9 cellular contexts compared by ENCODE assay signal in the genomic region with DNA sequence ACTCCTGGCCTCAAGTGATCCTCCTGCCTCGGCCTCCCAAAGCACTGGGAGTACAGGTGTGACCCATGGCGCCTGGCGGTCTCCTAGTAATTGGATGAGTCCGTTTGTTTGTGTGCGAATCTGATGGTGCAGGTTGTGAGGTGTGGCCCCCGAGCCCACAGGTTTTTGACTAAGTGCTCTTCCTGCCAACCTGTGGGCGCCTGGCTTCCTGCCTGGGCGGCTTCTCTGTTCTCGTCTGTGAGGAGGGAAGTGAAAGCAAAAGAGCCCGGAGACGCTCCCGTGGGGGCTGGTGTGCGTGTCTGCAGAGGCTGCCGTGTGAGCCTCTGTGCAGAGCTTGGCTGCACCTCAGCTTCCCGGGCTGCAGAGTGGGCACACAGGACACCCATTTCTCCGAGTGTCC. TPM values are rescaled to one million over a fixed set of nuclear protein-coding genes. Genes with fewer than 3 reads are reported as not detected.
DNase-seq lines count a peak whose midpoint lies in the region; ATAC-seq, FAIRE-seq and TF ChIP-seq lines count a peak whose summit lies in the region.
"Had no signal": no experiment of that assay in that cellular context is flagged by ENCODE, and none has a peak within 500 bp of the region (broad histone marks: within the 10 kb centered on the region; RNA-seq: fewer than 3 reads in every experiment).

No MANE protein-coding gene starts in this region.

- H3K36me3 Mint-ChIP-seq in activated T-helper 17 cell treated with anti-CD3 and anti-CD28 coated beads, Interleukin-2, amount 50 U/mL, for 72 hours (ENCODE audit: low read depth), result peaks cover 95% of the 10 kb centered on the region
- H3K36me3 Mint-ChIP-seq in chondrocyte (ENCODE audit: low read depth), result no peaks in the 10 kb centered on the region

- TF ChIP-seq CTCF in OCI-LY1 (IDR thresholded peaks at IDR 0.05; ENCODE audit: low read length) (no peak), chondrocyte (IDR thresholded peaks at IDR 0.05) (no peak)

- H3K27ac Mint-ChIP-seq in activated T-helper 17 cell treated with anti-CD3 and anti-CD28 coated beads, Interleukin-2, amount 50 U/mL, for 72 hours, result peak overlapping the region; percentile 89
- H3K27ac Mint-ChIP-seq in chondrocyte (ENCODE audit: unreplicated experiment), result no peak overlapping the region

- H3K9me3 Mint-ChIP-seq in activated T-helper 17 cell treated with anti-CD3 and anti-CD28 coated beads, Interleukin-2, amount 50 U/mL, for 72 hours, result no peaks in the 10 kb centered on the region
- H3K9me3 Mint-ChIP-seq in chondrocyte (ENCODE audit: low read depth), result no peaks in the 10 kb centered on the region

- no peak for TF ChIP-seq POLR2A in GM12891 (IDR thresholded peaks at IDR 0.05; ENCODE audit: low read depth, low read length)

- H3K4me3 ChIP-seq in OCI-LY1 (ENCODE audit: low read depth, low read length, poor library complexity, severe bottlenecking), result peak overlapping the region; percentile 42

- H3K79me2 ChIP-seq in OCI-LY1 (ENCODE audit: insufficient read depth, low read length), result no peaks in the 10 kb centered on the region

- peak; percentile 61 for ATAC-seq in HG02759 (IDR thresholded peaks at IDR 0.05; ENCODE audit: unreplicated experiment)
- ATAC-seq in activated T-helper 17 cell treated with anti-CD3 and anti-CD28 coated beads, Interleukin-2, amount 50 U/mL, for 72 hours (replicated peaks), result peak; percentile 88

- no peaks in the 10 kb centered on the region for H3K27me3 ChIP-seq in OCI-LY1 (ENCODE audit: insufficient read depth, low read length)

- peak overlapping the region; percentile 88 for H3K27ac ChIP-seq in OCI-LY1 (ENCODE audit: low read depth, low read length, poor library complexity, severe bottlenecking)

- H3K4me1 Mint-ChIP-seq in activated T-helper 17 cell treated with anti-CD3 and anti-CD28 coated beads, Interleukin-2, amount 50 U/mL, for 72 hours, result peaks cover 11% of the 10 kb centered on the region
- H3K4me1 Mint-ChIP-seq in chondrocyte (ENCODE audit: low read depth), result peaks cover 3% of the 10 kb centered on the region

- DNase-seq in GM12891 (ENCODE audit: insufficient read length, low spot score) (peak; percentile 95), kidney glomerular epithelial cell (lab: John Stamatoyannopoulos, UW) (peak; percentile 40), NCI-H526 treated with DMSO at 0.1 percent for 48 hours (lab: John Stamatoyannopoulos, UW) (no peak), chondrocyte (ENCODE audit: low spot score) (no peak)
- DNase-seq in stimulated activated CD8-positive, alpha-beta memory T cell treated with anti-CD3 and anti-CD28 coated beads, Interleukin-4, amount 100 ng/mL, for 24 hours (ENCODE audit: low read depth), result peak; percentile 84

- FAIRE-seq in GM12891 (lab: Jason Lieb, UNC), result peak; percentile 88
- FAIRE-seq: H1 had no signal

- no peaks in the 10 kb centered on the region for H3K9me3 ChIP-seq in OCI-LY1 (ENCODE audit: low read length)

- no peaks in the 10 kb centered on the region for H3K27me3 Mint-ChIP-seq in activated T-helper 17 cell treated with anti-CD3 and anti-CD28 coated beads, Interleukin-2, amount 50 U/mL, for 72 hours
- peaks cover 3% of the 10 kb centered on the region for H3K27me3 Mint-ChIP-seq in chondrocyte (ENCODE audit: low read depth)

- peak overlapping the region; percentile 35; the same call in 1 of the 2 replicates for H3K9ac ChIP-seq in OCI-LY1 (ENCODE audit: low read length)

- H3K4me2 ChIP-seq in OCI-LY1 (ENCODE audit: low read length), result peak overlapping the region; percentile 60

- H3F3A ChIP-seq in OCI-LY1 (ENCODE audit: insufficient read depth, low read length), result no peaks in the 10 kb centered on the region

- no peaks in the 10 kb centered on the region for H4K20me1 ChIP-seq in OCI-LY1 (ENCODE audit: insufficient read depth, low read length)

- no peaks in the 10 kb centered on the region for H3K9me2 ChIP-seq in OCI-LY1 (ENCODE audit: low read depth, low read length)

- H3K4me3 Mint-ChIP-seq in activated T-helper 17 cell treated with anti-CD3 and anti-CD28 coated beads, Interleukin-2, amount 50 U/mL, for 72 hours, result peak overlapping the region; percentile 79
- H3K4me3 Mint-ChIP-seq in chondrocyte (ENCODE audit: unreplicated experiment), result no peak overlapping the region

- H3K36me3 ChIP-seq in OCI-LY1 (ENCODE audit: insufficient read depth, low read length), result peaks cover 65% of the 10 kb centered on the region

- no peak overlapping the region for H2AFZ ChIP-seq in OCI-LY1 (ENCODE audit: low read length)

- H3K4me1 ChIP-seq in OCI-LY1 (ENCODE audit: insufficient read depth, low read length, severe bottlenecking), result peaks cover 37% of the 10 kb centered on the region

TF ChIP-seq in GM12891, 5 proteins besides CTCF, POLR2A, EP300 and RAD21:
- peak; percentile 49 for TF ChIP-seq PAX5 (IDR thresholded peaks at IDR 0.05; ENCODE audit: insufficient read depth, low read length, severe bottlenecking)
- no peak for TF ChIP-seq TAF1 (IDR thresholded peaks at IDR 0.05; ENCODE audit: low read depth, low read length)
- no peak for TF ChIP-seq POLR2AphosphoS5 (IDR thresholded peaks at IDR 0.05; ENCODE audit: low read depth, low read length)
- no peak for TF ChIP-seq POU2F2 (IDR thresholded peaks at IDR 0.05; ENCODE audit: low read depth, low read length)
- TF ChIP-seq SPI1 (IDR thresholded peaks at IDR 0.05; ENCODE audit: low read depth, low read length), result peak; percentile 97

RNA-seq across cellular contexts. Expression of gene ARHGAP45, which starts 10.0 kb away (rescaled TPM):
- polyA plus RNA-seq in GM12891 (2012; ENCODE audit: low read depth, missing spikeins), result 71.9 TPM
- 100 to 1,000 TPM; 211 to 310 TPM for total RNA-seq in activated T-helper 17 cell treated with anti-CD3 and anti-CD28 coated beads, Interleukin-2, amount 50 U/mL, for 72 hours
- 0.57 to 1.6 TPM (median 1.0 TPM) in 3 replicates for total RNA-seq in chondrocyte

RNA-seq across cellular contexts. Expression of gene POLR2E, which starts 18.2 kb away (rescaled TPM):
- 196 TPM for polyA plus RNA-seq in GM12891 (2012; ENCODE audit: low read depth, missing spikeins)
- total RNA-seq in activated T-helper 17 cell treated with anti-CD3 and anti-CD28 coated beads, Interleukin-2, amount 50 U/mL, for 72 hours, result 100 to 1,000 TPM; 155 to 248 TPM
- 110 to 119 TPM (median 113 TPM) in 3 replicates for total RNA-seq in chondrocyte

RNA-seq across cellular contexts. Expression of gene GPX4, which starts 26.8 kb away (rescaled TPM):
- polyA plus RNA-seq in GM12891 (2012; ENCODE audit: low read depth, missing spikeins), result 472 TPM
- total RNA-seq in activated T-helper 17 cell treated with anti-CD3 and anti-CD28 coated beads, Interleukin-2, amount 50 U/mL, for 72 hours, result 100 to 1,000 TPM; 110 to 170 TPM
- 240 to 246 TPM (median 245 TPM) in 3 replicates for total RNA-seq in chondrocyte

RNA-seq across cellular contexts. Expression of gene ABCA7, which starts 37.0 kb away (rescaled TPM):
- polyA plus RNA-seq in GM12891 (2012; ENCODE audit: low read depth, missing spikeins), result 13.2 TPM
- total RNA-seq in activated T-helper 17 cell treated with anti-CD3 and anti-CD28 coated beads, Interleukin-2, amount 50 U/mL, for 72 hours, result 10 to 100 TPM; 21.8 to 31.2 TPM
- total RNA-seq in chondrocyte, result 6.7 to 15.9 TPM (median 8.9 TPM) in 3 replicates

RNA-seq across cellular contexts. Expression of gene CNN2, which starts 50.5 kb away (rescaled TPM):
- polyA plus RNA-seq in GM12891 (2012; ENCODE audit: low read depth, missing spikeins), result 101 TPM
- 100 to 1,000 TPM; 152 to 246 TPM for total RNA-seq in activated T-helper 17 cell treated with anti-CD3 and anti-CD28 coated beads, Interleukin-2, amount 50 U/mL, for 72 hours
- total RNA-seq in chondrocyte, result 258 to 363 TPM (median 357 TPM) in 3 replicates

Comparison
In these comparisons a context has a peak if more than half of its experiments do, and no peak if none do; other contexts are left out.
1. DNase-seq: peak in GM12891 (single experiment), kidney glomerular epithelial cell (single experiment) and stimulated activated CD8-positive, alpha-beta memory T cell treated with anti-CD3 and anti-CD28 coated beads, Interleukin-4, amount 100 ng/mL, for 24 hours (single experiment); none in NCI-H526 treated with DMSO at 0.1 percent for 48 hours (single experiment) and chondrocyte (single experiment).
2. RNA of gene ARHGAP45, which starts 10.0 kb away (total RNA-seq): 211 to 310 TPM in activated T-helper 17 cell treated with anti-CD3 and anti-CD28 coated beads, Interleukin-2, amount 50 U/mL, for 72 hours; 0.57 to 1.6 TPM in chondrocyte; every median in the first group is over 10 times any median in the second.